ENCODE assay signal across 18 cellular contexts in the genomic region with DNA sequence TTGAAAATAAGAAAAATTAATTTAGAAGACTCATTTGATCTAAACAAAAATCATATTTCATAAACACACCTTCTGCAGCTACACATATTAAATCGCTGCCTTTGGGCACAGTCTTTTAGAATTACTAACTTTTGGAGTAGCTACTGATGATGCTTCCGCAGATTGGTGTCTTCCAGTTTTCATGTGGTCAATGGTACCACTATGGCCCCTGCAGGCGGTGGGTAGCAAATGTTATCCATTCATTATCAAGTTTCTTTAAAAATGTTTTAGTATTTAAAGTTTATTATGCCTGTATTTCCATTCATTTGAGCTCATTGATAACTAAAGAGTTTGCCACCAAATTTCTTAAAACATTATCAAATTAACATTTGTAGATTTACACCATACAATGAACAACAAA.
"Had no signal": no experiment of that assay in that cellular context is flagged by ENCODE, and none has a peak within 500 bp of the region (broad histone marks: within the 10 kb centered on the region; RNA-seq: fewer than 3 reads in every experiment).

No MANE protein-coding gene starts in this region.

- H3K4me1 ChIP-seq: lower lobe of right lung, parathyroid adenoma, sigmoid colon, stomach had no signal

- H3K9me3 ChIP-seq: lower lobe of right lung, neutrophil had no signal

- H3K4me3 ChIP-seq: hepatocyte, lower lobe of right lung, sigmoid colon, stomach had no signal

- H3K36me3 ChIP-seq: lower lobe of right lung, neutrophil, sigmoid colon, stomach had no signal

- DNase-seq: activated CD4-positive, alpha-beta T cell treated with anti-CD3 and anti-CD28 coated beads, Interleukin-2, amount 10 ng/mL, durations not matched to agents 7 days and 5 days; activated CD8-positive, alpha-beta T cell treated with anti-CD3 and anti-CD28 coated beads, Interleukin-2, amount 10 ng/mL, durations not matched to agents 7 days and 5 days; activated effector memory CD4-positive, alpha-beta T cell treated with anti-CD3 and anti-CD28 coated beads, Interleukin-2, amount 50 U/mL, for 16 hours; activated naive CD4-positive, alpha-beta T cell treated with anti-CD3 and anti-CD28 coated beads, Interleukin-2, amount 50 U/mL, for 16 hours; activated T-cell treated with anti-CD3 and anti-CD28 coated beads, Interleukin-2, amount 50 U/mL, for 4 hours; aorta; foreskin fibroblast; islet precursor cell; lower lobe of right lung; natural killer cell; sigmoid colon; stimulated activated CD4-positive, alpha-beta T cell treated with anti-CD3 and anti-CD28 coated beads, Interleukin-4, amount 100 ng/mL, for 24 hours; stomach; T-helper 1 cell; T1000 had no signal

- H3K27me3 ChIP-seq: hepatocyte, neutrophil, sigmoid colon, stomach had no signal
